Comparison of ENCODE assay signal across 8 cellular contexts in the genomic region with DNA sequence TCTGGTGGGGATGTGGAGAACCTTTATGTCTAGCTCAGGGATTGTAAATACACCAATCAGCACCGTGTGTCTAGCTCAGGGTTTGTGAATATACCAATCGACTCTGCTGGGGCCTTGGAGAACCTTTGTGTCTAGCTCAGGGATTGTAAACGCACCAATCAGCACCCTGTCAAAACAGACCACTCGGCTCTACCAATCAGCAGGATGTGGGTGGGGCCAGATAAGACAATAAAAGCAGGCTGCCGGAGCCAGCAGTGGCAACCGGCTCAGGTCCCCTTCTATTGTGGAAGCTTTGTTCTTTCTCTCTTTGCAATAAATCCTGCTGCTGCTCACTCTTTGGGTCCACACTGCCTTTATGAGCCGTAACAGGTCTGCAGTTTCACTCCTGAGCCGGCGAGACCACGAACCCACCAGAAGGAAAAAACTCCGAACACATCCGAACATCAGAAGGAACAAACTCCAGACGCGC. TPM values are rescaled to one million over a fixed set of nuclear protein-coding genes. Genes with fewer than 3 reads are reported as not detected.
DNase-seq lines count a peak whose midpoint lies in the region; ATAC-seq, FAIRE-seq and TF ChIP-seq lines count a peak whose summit lies in the region.
"Not testable (repeated sequence)": the region's sequence is repeated elsewhere in the genome, so short reads cannot be mapped to it uniquely, and the experiment has no call there.

No MANE protein-coding gene starts in this region.

- not testable (repeated sequence) for H3K9me2 ChIP-seq in MM.1S (replicated peaks; ENCODE audit: insufficient read depth, low read length); SU-DHL-6 (replicated peaks; ENCODE audit: insufficient read depth, low read length)

- H3K79me2 ChIP-seq in MM.1S (ENCODE audit: low read length), result peaks cover 18% of the 10 kb centered on the region
- not testable (repeated sequence) for H3K79me2 ChIP-seq in SU-DHL-6 (ENCODE audit: insufficient read depth, low read length)

- peak overlapping the region; percentile 53 for H2AFZ ChIP-seq in MM.1S (ENCODE audit: low read length)
- H2AFZ ChIP-seq in SU-DHL-6 (ENCODE audit: low read depth, low read length, severe bottlenecking), result not testable (repeated sequence)

- H3K27me3 Mint-ChIP-seq in Calu3 (ENCODE audit: unreplicated experiment); endodermal cell (ENCODE audit: insufficient read depth): not testable (repeated sequence)

- not testable (repeated sequence) for TF ChIP-seq CTCF in Calu3 (IDR thresholded peaks at IDR 0.05; ENCODE audit: unreplicated experiment); MM.1S (IDR thresholded peaks at IDR 0.05; ENCODE audit: low read length); SU-DHL-6 (IDR thresholded peaks at IDR 0.05; ENCODE audit: insufficient read depth, low read length, poor library complexity, severe bottlenecking); endodermal cell (conservative IDR thresholded peaks at IDR 0.05); kidney epithelial cell (IDR thresholded peaks at IDR 0.05; ENCODE audit: insufficient read depth, low read length, poor library complexity, severe bottlenecking); pancreas (IDR thresholded peaks at IDR 0.05)

- H3K9me3 ChIP-seq in MM.1S (replicated peaks; ENCODE audit: insufficient read depth, low read length); SU-DHL-6 (ENCODE audit: insufficient read depth, low read length); endodermal cell (ENCODE audit: control insufficient read depth, low read length); pancreas: not testable (repeated sequence)

- WGBS in endodermal cell (ENCODE audit: insufficient coverage in 1 of 2, insufficient read length in 1 of 2), 2 experiments, result 74 to 89% methylated on average over 4 to 14 of the region's 14 CpGs
- 30 to 52% methylated on average over 14 of the region's 14 CpGs for WGBS in pancreas, 2 donors

- H3K4me1 ChIP-seq in MM.1S (ENCODE audit: low read length); endodermal cell (ENCODE audit: control insufficient read depth, insufficient read depth, low read length): not testable (repeated sequence)
- H3K4me1 ChIP-seq in pancreas, result peaks cover 8 to 24% (median 18%) of the 10 kb centered on the region in 3 donors

- H3K9me3 Mint-ChIP-seq in Calu3 (ENCODE audit: low read depth, unreplicated experiment); endodermal cell: not testable (repeated sequence)

- H4K20me1 ChIP-seq in MM.1S (ENCODE audit: insufficient read depth, low read length); SU-DHL-6 (ENCODE audit: low read depth, low read length): not testable (repeated sequence)

- H3K9ac ChIP-seq in MM.1S (ENCODE audit: low read length) (peak overlapping the region; percentile 15; the same call in 1 of the 2 replicates), endodermal cell (ENCODE audit: extremely low read depth, low read length, poor library complexity, severe bottlenecking) (peak overlapping the region; percentile 41)
- H3K9ac ChIP-seq in SU-DHL-6 (ENCODE audit: low read length), result not testable (repeated sequence)

- H3K27ac Mint-ChIP-seq in Calu3 (ENCODE audit: unreplicated experiment), result peak overlapping the region; percentile 47
- peak overlapping the region; percentile 89 for H3K27ac Mint-ChIP-seq in endodermal cell

- peak in 3 of 4 donors; percentile 14 to 37 (median 19) for ATAC-seq in pancreas

- intact Hi-C loops in Calu3 (cut with micrococcal nuclease; ENCODE audit: unreplicated experiment); pancreas (cut with DNase I): not testable (repeated sequence)

- peak overlapping the region; percentile 37; the same call in 1 of the 2 replicates for H3K27ac ChIP-seq in MM.1S (ENCODE audit: low read length)
- not testable (repeated sequence) for H3K27ac ChIP-seq in SU-DHL-6 (ENCODE audit: low read depth, low read length)
- peak overlapping the region; percentile 58 for H3K27ac ChIP-seq in endodermal cell (ENCODE audit: low read depth, low read length)
- peak overlapping the region in 3 of 4 donors; percentile 69 to 78 (median 73) for H3K27ac ChIP-seq in pancreas
- peak overlapping the region; percentile 79 for H3K27ac ChIP-seq in substantia nigra (ENCODE audit: low read depth, low read length, poor library complexity, severe bottlenecking)

- CTCF ChIA-PET in Calu3 (lab: Charles Lee), result not testable (repeated sequence)

- peak overlapping the region; percentile 87 for H3K4me3 Mint-ChIP-seq in Calu3 (ENCODE audit: low read depth, unreplicated experiment)
- peak overlapping the region; percentile 76 for H3K4me3 Mint-ChIP-seq in endodermal cell

- BruUV-seq in Calu3 (replicated peaks; lab: Mats Ljungman, UMichigan), result TSS peak; percentile 85

- DNase-seq in Calu3; endodermal cell; kidney epithelial cell (ENCODE audit: low read depth); pancreas: not testable (repeated sequence)
- peak; percentile 19 for DNase-seq in MM.1S
- DNase-seq in activated naive CD4-positive, alpha-beta T cell treated with Interleukin-2 at 50 U/mL for 16 hours, result peak; percentile 56
- DNase-seq in substantia nigra (lab: John Stamatoyannopoulos, UW), result peak in 15 of 49 donors; percentile 9 to 58 (median 28)

- not testable (repeated sequence) for H3F3A ChIP-seq in MM.1S (ENCODE audit: insufficient read depth, low read length); SU-DHL-6 (ENCODE audit: insufficient read depth)

- peak overlapping the region; percentile 83; the same call in 1 of the 2 replicates for H3K4me2 ChIP-seq in MM.1S (ENCODE audit: low read depth, low read length)
- not testable (repeated sequence) for H3K4me2 ChIP-seq in SU-DHL-6 (ENCODE audit: low read depth, low read length, poor library complexity, severe bottlenecking)

- FAIRE-seq in pancreas (lab: Jason Lieb, UNC), result not testable (repeated sequence)

- H3K4me1 Mint-ChIP-seq in Calu3 (ENCODE audit: low read depth, unreplicated experiment) (peaks cover 23% of the 10 kb centered on the region), endodermal cell (peaks cover 22% of the 10 kb centered on the region)

- H3K36me3 ChIP-seq in MM.1S (replicated peaks; ENCODE audit: insufficient read depth, low read length); SU-DHL-6 (ENCODE audit: low read length); kidney epithelial cell (ENCODE audit: control insufficient read depth, insufficient read depth, low read length); pancreas: not testable (repeated sequence)
- peaks cover 19% of the 10 kb centered on the region for H3K36me3 ChIP-seq in endodermal cell (ENCODE audit: control insufficient read depth, insufficient read depth, low read length)

- H3K36me3 Mint-ChIP-seq in Calu3 (ENCODE audit: insufficient read depth, unreplicated experiment) (peaks cover 39% of the 10 kb centered on the region), endodermal cell (ENCODE audit: low read depth) (peaks cover 25% of the 10 kb centered on the region)

- peak overlapping the region; percentile 68; the same call in 1 of the 2 replicates for H3K4me3 ChIP-seq in MM.1S (ENCODE audit: low read length)
- H3K4me3 ChIP-seq in SU-DHL-6 (ENCODE audit: insufficient read depth, low read length, poor library complexity, severe bottlenecking), result peak overlapping the region; percentile 53
- peak overlapping the region; percentile 86 for H3K4me3 ChIP-seq in endodermal cell (ENCODE audit: low read length)
- H3K4me3 ChIP-seq in kidney epithelial cell (ENCODE audit: low read depth, low read length), result peak overlapping the region; percentile 55
- H3K4me3 ChIP-seq in pancreas, result peak overlapping the region; percentile 38 to 80 (median 70)

- not testable (repeated sequence) for H3K27me3 ChIP-seq in MM.1S (replicated peaks; ENCODE audit: insufficient read depth, low read length); SU-DHL-6 (ENCODE audit: low read length); endodermal cell (ENCODE audit: control insufficient read depth, insufficient read depth, low read length, poor library complexity, severe bottlenecking); kidney epithelial cell (ENCODE audit: control insufficient read depth, insufficient read depth, low read length); pancreas

RNA-seq across cellular contexts. Expression of a gene that starts 20.5 kb away (rescaled TPM):
- total RNA-seq in Calu3 (2022), result 365 and 600 TPM in 2 replicates
- total RNA-seq in endodermal cell, result not detected
- not detected for polyA plus RNA-seq in endodermal cell (2013, experiment 1 of 2)
- not detected for polyA plus RNA-seq in endodermal cell (2013, experiment 2 of 2)
- 6.8 and 8.8 TPM in 2 replicates for total RNA-seq in kidney epithelial cell
- 10 to 100 TPM in 1 of 6 donors, 1 to 10 TPM in 1, not detected in 4; 1.7 to 15.7 TPM for total RNA-seq in pancreas
- 1 to 10 TPM in 1 of 2 donors, under 1 TPM in 1; 0.42 to 1.3 TPM for polyA plus RNA-seq in pancreas

RNA-seq across cellular contexts. Expression of a gene that starts 32.7 kb away (rescaled TPM):
- 151 and 154 TPM in 2 replicates for total RNA-seq in Calu3 (2022)
- total RNA-seq in endodermal cell, result 100 to 1,000 TPM; 231 to 239 TPM
- 248 TPM for polyA plus RNA-seq in endodermal cell (2013, experiment 1 of 2)
- polyA plus RNA-seq in endodermal cell (2013, experiment 2 of 2), result 221 TPM
- total RNA-seq in kidney epithelial cell, result 238 and 255 TPM in 2 replicates
- 100 to 1,000 TPM in 4 of 6 donors, 10 to 100 TPM in 2; 70.2 to 120 (median 108) TPM for total RNA-seq in pancreas
- 100 to 1,000 TPM in 1 of 2 donors, 10 to 100 TPM in 1; 85.2 to 178 TPM for polyA plus RNA-seq in pancreas

RNA-seq across cellular contexts. Expression of a gene that starts 36.4 kb away (rescaled TPM):
- 31.7 and 33.1 TPM in 2 replicates for total RNA-seq in Calu3 (2022)
- 10 to 100 TPM; 45.0 to 50.2 TPM for total RNA-seq in endodermal cell
- 64.3 TPM for polyA plus RNA-seq in endodermal cell (2013, experiment 1 of 2)
- 53.7 TPM for polyA plus RNA-seq in endodermal cell (2013, experiment 2 of 2)
- total RNA-seq in kidney epithelial cell, result 36.9 and 53.6 TPM in 2 replicates
- 10 to 100 TPM; 12.4 to 26.6 (median 20.4) TPM for total RNA-seq in pancreas
- polyA plus RNA-seq in pancreas, result 10 to 100 TPM; 23.5 to 39.8 TPM

RNA-seq across cellular contexts. Expression of a gene that starts 42.7 kb away (rescaled TPM):
- total RNA-seq in Calu3 (2022) (9.2 and 13.2 TPM in 2 replicates), endodermal cell (10 to 100 TPM; 18.8 to 26.5 TPM), kidney epithelial cell (21.4 and 23.3 TPM in 2 replicates), pancreas (1 to 10 TPM; 3.7 to 7.1 (median 5.1) TPM)
- 21.0 TPM for polyA plus RNA-seq in endodermal cell (2013, experiment 1 of 2)
- 18.1 TPM for polyA plus RNA-seq in endodermal cell (2013, experiment 2 of 2)
- polyA plus RNA-seq in pancreas, result 1 to 10 TPM; 3.3 to 8.4 TPM

Comparison
In these comparisons a context has a peak if more than half of its experiments do, and no peak if none do; other contexts are left out.
1. RNA of a gene that starts 20.5 kb away (total RNA-seq): 365 to 600 TPM in Calu3; 6.8 to 8.8 TPM in kidney epithelial cell, 1.7 to 15.7 TPM in pancreas and not detected in endodermal cell; every median in the first group is over 10 times any median in the second.
2. Peak in every context shown above with its lines, with median percentiles within 50 percentile points of each other: H3K4me3 ChIP-seq.